In the genomic region with DNA sequence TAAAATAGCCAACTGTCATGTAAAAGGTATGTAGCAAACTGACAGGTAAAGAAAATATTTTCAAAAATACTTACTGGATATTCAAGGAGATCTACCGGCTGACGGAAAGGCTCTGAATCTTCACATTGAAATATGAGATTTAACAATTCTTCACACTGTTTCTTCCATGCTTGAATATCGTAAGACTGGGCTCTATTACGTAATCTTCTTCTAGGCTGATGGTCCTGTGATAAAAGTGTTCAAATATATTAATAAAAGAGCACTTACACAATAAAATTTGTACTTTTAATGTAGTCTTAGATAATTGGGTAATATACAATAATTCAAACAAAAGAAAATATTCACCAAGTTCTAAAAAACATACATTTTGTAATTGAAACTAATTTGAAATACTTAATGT, we compare ENCODE assay signal across 30 cellular contexts.
"Had no signal": no experiment of that assay in that cellular context is flagged by ENCODE, and none has a peak within 500 bp of the region (broad histone marks: within the 10 kb centered on the region; RNA-seq: fewer than 3 reads in every experiment).

No MANE protein-coding gene starts in this region.

- H3K27ac Mint-ChIP-seq: activated CD4-positive, alpha-beta T cell treated with anti-CD3 and anti-CD28 coated beads, Interleukin-2, amount 10 ng/mL, durations not matched to agents 24 days and 14 days; activated CD8-positive, alpha-beta T cell treated with anti-CD3 and anti-CD28 coated beads for 36 hours; activated naive CD4-positive, alpha-beta T cell treated with anti-CD3 and anti-CD28 coated beads, Interleukin-2, amount 50 U/mL, for 24 hours; activated naive CD8-positive, alpha-beta T cell treated with anti-CD3 and anti-CD28 coated beads, Interleukin-2, amount 10 ng/mL, durations not matched to agents 7 days and 5 days; activated T-cell treated with anti-CD3 and anti-CD28 coated beads, Interleukin-2, amount 50 U/mL, for 72 hours; activated T-helper 17 cell treated with anti-CD3 and anti-CD28 coated beads, Interleukin-2, amount 50 U/mL, for 72 hours had no signal

- DNase-seq: activated CD4-positive, alpha-beta T cell treated with anti-CD3 and anti-CD28 coated beads, Interleukin-2, amount 10 ng/mL, durations not matched to agents 24 days and 14 days; activated CD4-positive, alpha-beta T cell treated with anti-CD3 and anti-CD28 coated beads, Interleukin-2, amount 50 U/mL, for 4 hours; activated CD8-positive, alpha-beta T cell treated with anti-CD3 and anti-CD28 coated beads for 36 hours; activated effector memory CD4-positive, alpha-beta T cell treated with anti-CD3 and anti-CD28 coated beads, Interleukin-2, amount 50 U/mL, for 16 hours; activated naive CD4-positive, alpha-beta T cell treated with Interleukin-2 at 50 U/mL for 16 hours; activated naive CD8-positive, alpha-beta T cell treated with anti-CD3 and anti-CD28 coated beads, Interleukin-2, amount 10 ng/mL, durations not matched to agents 7 days and 5 days; activated T-cell treated with anti-CD3 and anti-CD28 coated beads, Interleukin-2, amount 50 U/mL, for 1 hour; activated T-cell treated with anti-CD3 and anti-CD28 coated beads, Interleukin-2, amount 50 U/mL, for 72 hours; amygdala; Karpas-422; KBM-7; MV-4-11; NCI-H1092; NCI-H1436 treated with DMSO at 0.1 percent for 48 hours; NCI-H1694 treated with DMSO at 0.1 percent for 48 hours; NCI-H2029; NCI-H345; NCI-H524 treated with DMSO at 0.1 percent for 48 hours; RPMI8226; SIG-M5; SW 1271; T-helper 1 cell; T-helper 2 cell; T1000 had no signal

- H3K4me1 Mint-ChIP-seq: activated naive CD4-positive, alpha-beta T cell treated with anti-CD3 and anti-CD28 coated beads, Interleukin-2, amount 50 U/mL, for 24 hours; activated naive CD8-positive, alpha-beta T cell treated with anti-CD3 and anti-CD28 coated beads, Interleukin-2, amount 10 ng/mL, durations not matched to agents 7 days and 5 days; activated T-helper 17 cell treated with anti-CD3 and anti-CD28 coated beads, Interleukin-2, amount 50 U/mL, for 72 hours had no signal

- H3K27me3 ChIP-seq: ascending aorta, cardiac muscle cell had no signal

- H3K4me3 Mint-ChIP-seq: activated CD4-positive, alpha-beta T cell treated with anti-CD3 and anti-CD28 coated beads, Interleukin-2, amount 10 ng/mL, durations not matched to agents 24 days and 14 days; activated CD8-positive, alpha-beta T cell treated with anti-CD3 and anti-CD28 coated beads for 36 hours; activated naive CD4-positive, alpha-beta T cell treated with anti-CD3 and anti-CD28 coated beads, Interleukin-2, amount 50 U/mL, for 24 hours; activated naive CD8-positive, alpha-beta T cell treated with anti-CD3 and anti-CD28 coated beads, Interleukin-2, amount 10 ng/mL, durations not matched to agents 7 days and 5 days; activated T-cell treated with anti-CD3 and anti-CD28 coated beads, Interleukin-2, amount 50 U/mL, for 72 hours; activated T-helper 17 cell treated with anti-CD3 and anti-CD28 coated beads, Interleukin-2, amount 50 U/mL, for 72 hours; central memory CD8-positive, alpha-beta T cell had no signal

- ATAC-seq: activated CD8-positive, alpha-beta T cell treated with anti-CD3 and anti-CD28 coated beads for 36 hours; activated T-cell treated with anti-CD3 and anti-CD28 coated beads, Interleukin-2, amount 50 U/mL, for 72 hours; activated T-helper 17 cell treated with anti-CD3 and anti-CD28 coated beads, Interleukin-2, amount 50 U/mL, for 72 hours; Panc1 had no signal

- H3K9me3 ChIP-seq: ascending aorta had no signal

- H3K27ac ChIP-seq: ascending aorta, cardiac muscle cell had no signal

- H3K4me1 ChIP-seq: ascending aorta had no signal

- H3K4me3 ChIP-seq: ascending aorta, cardiac muscle cell had no signal

- H3K27me3 Mint-ChIP-seq: activated CD4-positive, alpha-beta T cell treated with anti-CD3 and anti-CD28 coated beads, Interleukin-2, amount 10 ng/mL, durations not matched to agents 24 days and 14 days; activated CD8-positive, alpha-beta T cell treated with anti-CD3 and anti-CD28 coated beads for 36 hours; activated naive CD4-positive, alpha-beta T cell treated with anti-CD3 and anti-CD28 coated beads, Interleukin-2, amount 50 U/mL, for 24 hours; activated naive CD8-positive, alpha-beta T cell treated with anti-CD3 and anti-CD28 coated beads, Interleukin-2, amount 10 ng/mL, durations not matched to agents 7 days and 5 days; activated T-helper 17 cell treated with anti-CD3 and anti-CD28 coated beads, Interleukin-2, amount 50 U/mL, for 72 hours; central memory CD8-positive, alpha-beta T cell had no signal
